ENCODE assay signal across 15 cellular contexts in genomic region chr3:156749244-156749643, GRCh38.
DNase-seq lines count a peak whose midpoint lies in the region; ATAC-seq and TF ChIP-seq lines count a peak whose summit lies in the region.
"Had no signal": no experiment of that assay in that cellular context is flagged by ENCODE, and none has a peak within 500 bp of the region (broad histone marks: within the 10 kb centered on the region; RNA-seq: fewer than 3 reads in every experiment).

No MANE protein-coding gene starts in this region.

- intact Hi-C loops in sciatic nerve (cut with DNase I): no loop called here

- H3K27me3 Mint-ChIP-seq in glutamatergic neuron (ENCODE audit: unreplicated experiment): no peaks in the 10 kb centered on the region
- H3K27me3 Mint-ChIP-seq: activated B cell treated with CpG ODN at 0.5 μM for 24 hours had no signal

- peaks cover 14% of the 10 kb centered on the region for H3K4me1 Mint-ChIP-seq in glutamatergic neuron (ENCODE audit: low read depth, unreplicated experiment)
- H3K4me1 Mint-ChIP-seq: activated B cell treated with CpG ODN at 0.5 μM for 24 hours, natural killer cell had no signal

- no peaks in the 10 kb centered on the region for H3K9me3 Mint-ChIP-seq in glutamatergic neuron (ENCODE audit: unreplicated experiment)

- no peak overlapping the region for H3K4me3 Mint-ChIP-seq in glutamatergic neuron (ENCODE audit: unreplicated experiment)
- H3K4me3 Mint-ChIP-seq: activated B cell treated with CpG ODN at 0.5 μM for 24 hours, natural killer cell had no signal

- H3K27ac Mint-ChIP-seq in glutamatergic neuron (ENCODE audit: unreplicated experiment): no peak overlapping the region
- H3K27ac Mint-ChIP-seq: activated B cell treated with CpG ODN at 0.5 μM for 24 hours, natural killer cell had no signal

- peak; percentile 23 for DNase-seq in NCI-H1092 treated with DMSO at 0.1 percent for 48 hours (lab: John Stamatoyannopoulos, UW)
- DNase-seq in NCI-H1092 (lab: John Stamatoyannopoulos, UW): no peak
- DNase-seq in NCI-H774 (lab: John Stamatoyannopoulos, UW): peak; percentile 33
- DNase-seq in glutamatergic neuron: peak; percentile 43
- DNase-seq in sciatic nerve (ENCODE audit: low spot score): no peak
- no peak for DNase-seq in middle frontal gyrus (ENCODE audit: extremely low spot score, low spot score)
- DNase-seq: 8988T; activated B cell treated with CpG ODN at 0.5 μM for 24 hours; foreskin keratinocyte; natural killer cell; NCI-H1105; stimulated activated CD8-positive, alpha-beta memory T cell treated with anti-CD3 and anti-CD28 coated beads, Interleukin-4, amount 100 ng/mL, for 48 hours; trophoblast cell had no signal

- ATAC-seq in sciatic nerve (peak; percentile 43), GM21423 (IDR thresholded peaks at IDR 0.05; ENCODE audit: unreplicated experiment) (no peak), GM19351 (IDR thresholded peaks at IDR 0.05; ENCODE audit: unreplicated experiment) (no peak)
- ATAC-seq: foreskin keratinocyte, natural killer cell had no signal

- no peaks in the 10 kb centered on the region for H3K36me3 Mint-ChIP-seq in glutamatergic neuron (ENCODE audit: unreplicated experiment)

- TF ChIP-seq CTCF in glutamatergic neuron (IDR thresholded peaks at IDR 0.05; ENCODE audit: partially characterized antibody, unreplicated experiment): no peak

Comparison
In these comparisons a context has a peak if more than half of its experiments do, and no peak if none do; other contexts are left out.
1. DNase-seq: peak in NCI-H1092 treated with DMSO at 0.1 percent for 48 hours (single experiment), NCI-H774 (single experiment) and glutamatergic neuron (single experiment); none in NCI-H1092 (single experiment), sciatic nerve (single experiment) and middle frontal gyrus (single experiment).